In the genomic region with DNA sequence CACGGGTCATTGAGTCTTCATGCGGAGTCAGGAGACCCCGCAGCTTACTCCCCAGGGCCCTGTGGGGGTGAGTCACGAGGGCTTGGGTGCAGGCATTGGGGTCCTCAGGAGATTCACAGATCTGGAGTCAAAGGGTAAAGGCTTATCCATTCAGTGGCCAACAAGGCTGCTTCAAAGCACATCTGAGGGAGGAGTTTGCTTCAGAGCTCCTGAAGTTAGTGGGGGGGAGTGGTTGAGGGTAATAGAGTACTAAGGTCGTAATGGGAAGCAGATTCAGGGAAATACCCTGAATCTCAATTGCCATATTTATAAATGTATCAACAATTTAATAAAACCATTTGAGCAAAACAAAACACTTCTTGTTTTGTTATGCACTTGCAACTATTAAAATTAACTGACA, we compare ENCODE assay signal across 9 cellular contexts.
"Had no signal": no experiment of that assay in that cellular context is flagged by ENCODE, and none has a peak within 500 bp of the region (broad histone marks: within the 10 kb centered on the region; RNA-seq: fewer than 3 reads in every experiment).

No MANE protein-coding gene starts in this region.

- H3K36me3 ChIP-seq: neutrophil, right atrium auricular region had no signal

- H3K27me3 ChIP-seq: foreskin keratinocyte, neutrophil, right atrium auricular region, tibial nerve had no signal

- H3K27ac ChIP-seq: foreskin keratinocyte, neutrophil, right atrium auricular region, tibial nerve had no signal

- DNase-seq: activated CD4-positive, alpha-beta memory T cell treated with anti-CD3 and anti-CD28 coated beads, Interleukin-2, amount 10 ng/mL, durations not matched to agents 7 days and 5 days; activated gamma-delta T cell treated with Interleukin-2 at 50 U/mL for 16 hours; activated T-cell treated with anti-CD3 and anti-CD28 coated beads, Interleukin-2, amount 50 U/mL, for 48 hours; mesenchymal stem cell had no signal

- H3K9me3 ChIP-seq: neutrophil, right atrium auricular region, tibial nerve had no signal

- H3K4me3 ChIP-seq: right atrium auricular region, smooth muscle cell, tibial nerve had no signal

- ATAC-seq: foreskin keratinocyte had no signal
